Comparison of ENCODE assay signal across 3 cellular contexts in genomic region chr15:68858666-68859065, GRCh38. TPM values are rescaled to one million over a fixed set of nuclear protein-coding genes. Genes with fewer than 3 reads are reported as not detected.
A peak's percentile ranks its signal among the peaks of the same experiment; 100 is the strongest.
DNase-seq lines count a peak whose midpoint lies in the region; ATAC-seq and TF ChIP-seq lines count a peak whose summit lies in the region.
"Not testable (repeated sequence)": the region's sequence is repeated elsewhere in the genome, so short reads cannot be mapped to it uniquely, and the experiment has no call there.

No MANE protein-coding gene starts in this region.

- peaks cover 39% of the 10 kb centered on the region for H3K9me3 ChIP-seq in endodermal cell (ENCODE audit: control insufficient read depth, low read length)

- not testable (repeated sequence) for H3K27ac Mint-ChIP-seq in WTC11; activated CD4-positive, alpha-beta T cell treated with anti-CD3 and anti-CD28 coated beads, Interleukin-2, amount 10 ng/mL, durations not matched to agents 24 days and 14 days; endodermal cell

- peaks cover 26% of the 10 kb centered on the region for H3K9me3 Mint-ChIP-seq in WTC11
- not testable (repeated sequence) for H3K9me3 Mint-ChIP-seq in activated CD4-positive, alpha-beta T cell treated with anti-CD3 and anti-CD28 coated beads, Interleukin-2, amount 10 ng/mL, durations not matched to agents 24 days and 14 days
- H3K9me3 Mint-ChIP-seq in endodermal cell = peaks cover 47% of the 10 kb centered on the region

- CTCF ChIA-PET in WTC11 (lab: Charles Lee) = not testable (repeated sequence)

- not testable (repeated sequence) for DNase-seq in WTC11 (ENCODE audit: low spot score); endodermal cell
- peak; percentile 18 for DNase-seq in activated CD4-positive, alpha-beta T cell treated with anti-CD3 and anti-CD28 coated beads, Interleukin-2, amount 10 ng/mL, durations not matched to agents 24 days and 14 days

- H3K27me3 Mint-ChIP-seq in WTC11 (ENCODE audit: low read depth); endodermal cell (ENCODE audit: insufficient read depth): not testable (repeated sequence)
- H3K27me3 Mint-ChIP-seq in activated CD4-positive, alpha-beta T cell treated with anti-CD3 and anti-CD28 coated beads, Interleukin-2, amount 10 ng/mL, durations not matched to agents 24 days and 14 days = peaks cover 26% of the 10 kb centered on the region

- H3K27me3 ChIP-seq in endodermal cell (ENCODE audit: control insufficient read depth, insufficient read depth, low read length, poor library complexity, severe bottlenecking) = not testable (repeated sequence)

- H3K36me3 ChIP-seq in endodermal cell (ENCODE audit: control insufficient read depth, insufficient read depth, low read length) = not testable (repeated sequence)

- POLR2A ChIA-PET in WTC11 (lab: Charles Lee) = not testable (repeated sequence)

- not testable (repeated sequence) for ATAC-seq in WTC11

- not testable (repeated sequence) for H3K4me1 Mint-ChIP-seq in WTC11; activated CD4-positive, alpha-beta T cell treated with anti-CD3 and anti-CD28 coated beads, Interleukin-2, amount 10 ng/mL, durations not matched to agents 24 days and 14 days; endodermal cell

- H3K4me1 ChIP-seq in endodermal cell (ENCODE audit: control insufficient read depth, insufficient read depth, low read length) = not testable (repeated sequence)

- peak overlapping the region; percentile 68 for H3K4me3 ChIP-seq in endodermal cell (ENCODE audit: low read length)

- not testable (repeated sequence) for H3K9ac ChIP-seq in endodermal cell (ENCODE audit: extremely low read depth, low read length, poor library complexity, severe bottlenecking)

- not testable (repeated sequence) for H3K4me3 Mint-ChIP-seq in WTC11; activated CD4-positive, alpha-beta T cell treated with anti-CD3 and anti-CD28 coated beads, Interleukin-2, amount 10 ng/mL, durations not matched to agents 24 days and 14 days; endodermal cell

- H3K27ac ChIP-seq in endodermal cell (ENCODE audit: low read depth, low read length) = not testable (repeated sequence)

- TF ChIP-seq CTCF in WTC11 (IDR thresholded peaks at IDR 0.05); endodermal cell (conservative IDR thresholded peaks at IDR 0.05): not testable (repeated sequence)

- intact Hi-C loops in activated CD4-positive, alpha-beta T cell treated with anti-CD3 and anti-CD28 coated beads, Interleukin-2, amount 10 ng/mL, durations not matched to agents 24 days and 14 days (cut with micrococcal nuclease) = not testable (repeated sequence)

- WGBS in endodermal cell (ENCODE audit: insufficient coverage in 1 of 2, insufficient read length in 1 of 2), 2 experiments = no CpG with 5 or more reads among the region's 4 CpGs

- H3K36me3 Mint-ChIP-seq in WTC11 = peaks cover 19% of the 10 kb centered on the region
- H3K36me3 Mint-ChIP-seq in activated CD4-positive, alpha-beta T cell treated with anti-CD3 and anti-CD28 coated beads, Interleukin-2, amount 10 ng/mL, durations not matched to agents 24 days and 14 days (ENCODE audit: low read depth); endodermal cell (ENCODE audit: low read depth): not testable (repeated sequence)

TF ChIP-seq in WTC11, 78 proteins besides CTCF, POLR2A, EP300 and RAD21:
- peak; percentile 96 for TF ChIP-seq HMGA2 (CRISPR knock-in tag; IDR thresholded peaks at IDR 0.05)
TF ChIP-seq in WTC11: peak in this region for 1; not testable (repeated sequence) for 77.

RNA-seq across cellular contexts. Expression of gene ANP32A, which starts 38.0 kb away (rescaled TPM):
- total RNA-seq in WTC11 (2021) = 232 to 253 TPM (median 242 TPM) in 3 replicates
- total RNA-seq in activated CD4-positive, alpha-beta T cell treated with anti-CD3 and anti-CD28 coated beads, Interleukin-2, amount 10 ng/mL, durations not matched to agents 24 days and 14 days = 280 and 302 TPM in 2 replicates
- total RNA-seq in endodermal cell = 100 to 1,000 TPM; 346 to 385 TPM
- polyA plus RNA-seq in endodermal cell (2013, experiment 1 of 2) = 302 TPM
- 289 TPM for polyA plus RNA-seq in endodermal cell (2013, experiment 2 of 2)
